Comparison of ENCODE assay signal across 23 cellular contexts in genomic region chr6:878179-878578, GRCh38.
DNase-seq lines count a peak whose midpoint lies in the region; FAIRE-seq and TF ChIP-seq lines count a peak whose summit lies in the region.
"Had no signal": no experiment of that assay in that cellular context is flagged by ENCODE, and none has a peak within 500 bp of the region (broad histone marks: within the 10 kb centered on the region; RNA-seq: fewer than 3 reads in every experiment).

No MANE protein-coding gene starts in this region.

- no peak overlapping the region for H2BK120ac ChIP-seq in H1 (replicated peaks; ENCODE audit: low read depth, low read length)

- BruUV-seq in mammary epithelial cell (replicated peaks; lab: Mats Ljungman, UMichigan), result no TSS peak

- no peak overlapping the region for H2BK15ac ChIP-seq in H1 (ENCODE audit: low read length)

- H3K14ac ChIP-seq in H1 (ENCODE audit: insufficient read length), result no peak overlapping the region

- H2AK5ac ChIP-seq in H1 (ENCODE audit: low read depth, low read length), result no peak overlapping the region

- WGBS in H1 (ENCODE audit: extremely low coverage in 1 of 2, insufficient coverage in 1 of 2, insufficient read length in 1 of 2, insufficient replicate concordance in 2 of 2, low coverage in 1 of 2, low lambda C conversion rate in 2 of 2, missing lambda C conversion rate in 1 of 2), 2 experiments, result 92% methylated on average over 11 of the region's 11 CpGs; no CpG with 5 or more reads in 1 of the 2 experiments
- 78 to 80% methylated on average over 11 of the region's 11 CpGs for WGBS in tibial nerve, 2 donors
- 87% methylated on average over 10 of the region's 11 CpGs for WGBS in mammary epithelial cell (ENCODE audit: low coverage, missing lambda C conversion rate)

- intact Hi-C loops in mammary epithelial cell (cut with micrococcal nuclease), result no loop called here

- TF ChIP-seq POLR2A in H1 (IDR thresholded peaks at IDR 0.05; ENCODE audit: control extremely low read depth in 1 of 2, low read depth in 2 of 2, low read length in 2 of 2) (no peak), tibial nerve (IDR thresholded peaks at IDR 0.05) (no peak)

- TF ChIP-seq RAD21 in H1 (IDR thresholded peaks at IDR 0.05 in 1 of 2, conservative IDR thresholded peaks at IDR 0.05 in 1 of 2; ENCODE audit: low read depth in 2 of 2, low read length in 2 of 2), result no peak

- TF ChIP-seq CTCF in H1 (IDR thresholded peaks at IDR 0.05; ENCODE audit: control extremely low read depth in 1 of 3, insufficient read depth in 1 of 3, low read depth in 1 of 3, low read length in 3 of 3) (no peak), tibial nerve (IDR thresholded peaks at IDR 0.05) (no peak), progenitor cell of endocrine pancreas (IDR thresholded peaks at IDR 0.05; ENCODE audit: unreplicated experiment) (no peak), mammary epithelial cell (conservative IDR thresholded peaks at IDR 0.05 in 1 of 2, IDR thresholded peaks at IDR 0.05 in 1 of 2; ENCODE audit: extremely low read depth in 1 of 2, insufficient read depth in 1 of 2, low read depth in 1 of 2, low read length in 2 of 2) (no peak)

- H3K4me3 Mint-ChIP-seq in progenitor cell of endocrine pancreas (ENCODE audit: low read depth), result no peak overlapping the region
- H3K4me3 Mint-ChIP-seq: CD8-positive, alpha-beta T cell had no signal

- DNase-seq in NOMO-1 (lab: John Stamatoyannopoulos, UW; ENCODE audit: unreplicated experiment in 2 of 2) (peak; percentile 14 to 23), NOMO-1 treated with dmso at 0.1 percent for 144 hours (lab: John Stamatoyannopoulos, UW; ENCODE audit: unreplicated experiment) (no peak), NOMO-1 treated with DMSO at 0.1 percent for 48 hours (lab: John Stamatoyannopoulos, UW; ENCODE audit: unreplicated experiment) (peak; percentile 4), H1 (ENCODE audit: low read depth in 1 of 2, low spot score in 2 of 2) (no peak), tibial nerve (ENCODE audit: low spot score in 2 of 2) (no peak), progenitor cell of endocrine pancreas (ENCODE audit: low spot score, unreplicated experiment) (no peak), T-helper 1 cell (no peak), mammary epithelial cell (no peak)
- DNase-seq: C1 segment of cervical spinal cord; CD8-positive, alpha-beta T cell; GOT3; KBM-7; MM.1S; NCI-H1694; NCI-H2081; NCI-H2171; NCI-H526; SHP77 treated with DMSO at 0.1 percent for 48 hours; SW 1271 had no signal

- H3K4ac ChIP-seq in H1 (replicated peaks; ENCODE audit: insufficient read length, low read depth, low read length), result no peak overlapping the region

- no peak overlapping the region for H2BK12ac ChIP-seq in H1 (ENCODE audit: low read depth, low read length)

- H2BK20ac ChIP-seq in H1 (ENCODE audit: low read length), result no peak overlapping the region

- H4K20me1 ChIP-seq in H1 (replicated peaks in 1 of 2; ENCODE audit: control insufficient read depth in 1 of 2, insufficient read depth in 2 of 2, low read length in 2 of 2) (no peaks in the 10 kb centered on the region), mammary epithelial cell (ENCODE audit: insufficient read depth, low read length) (no peaks in the 10 kb centered on the region)

- H3K27me3 ChIP-seq in H1 (replicated peaks in 1 of 4; ENCODE audit: control insufficient read depth in 3 of 4, extremely low read depth in 1 of 4, insufficient read depth in 3 of 4, low read length in 3 of 4) (no peaks in the 10 kb centered on the region), tibial nerve (no peaks in the 10 kb centered on the region), mammary epithelial cell (ENCODE audit: insufficient read depth, low read length) (no peaks in the 10 kb centered on the region)

- H3K36me3 Mint-ChIP-seq in progenitor cell of endocrine pancreas (ENCODE audit: insufficient read depth), result no peaks in the 10 kb centered on the region
- H3K36me3 Mint-ChIP-seq: CD8-positive, alpha-beta T cell had no signal

- no peak overlapping the region for H3K9ac ChIP-seq in H1 (replicated peaks in 1 of 4; ENCODE audit: extremely low read depth in 1 of 4, low read depth in 3 of 4, low read length in 3 of 4)
- no peak overlapping the region for H3K9ac ChIP-seq in mammary epithelial cell (ENCODE audit: insufficient read depth, low read length)

- no peak for FAIRE-seq in H1 (lab: Jason Lieb, UNC)
- FAIRE-seq: GM12891 had no signal

- no peak overlapping the region for H3K27ac Mint-ChIP-seq in progenitor cell of endocrine pancreas
- H3K27ac Mint-ChIP-seq: CD8-positive, alpha-beta T cell had no signal

- no peaks in the 10 kb centered on the region for H3K23me2 ChIP-seq in H1 (ENCODE audit: low read depth, low read length)

- no peak overlapping the region for H4K5ac ChIP-seq in H1 (ENCODE audit: insufficient read length, low read depth, low read length)

- H3K9me3 ChIP-seq in H1 (ENCODE audit: insufficient read depth in 2 of 2, low read depth in 1 of 2, low read length in 1 of 2) (no peaks in the 10 kb centered on the region), tibial nerve (no peaks in the 10 kb centered on the region), mammary epithelial cell (replicated peaks; ENCODE audit: insufficient read depth, low read length) (no peaks in the 10 kb centered on the region)

- no peaks in the 10 kb centered on the region for H3K79me1 ChIP-seq in H1 (ENCODE audit: low read depth, low read length)

- no peak overlapping the region for H2BK5ac ChIP-seq in H1 (ENCODE audit: low read depth, low read length)

- H3K23ac ChIP-seq in H1 (ENCODE audit: insufficient read length), result no peak overlapping the region

- H3K4me1 ChIP-seq in H1 (replicated peaks in 1 of 4; ENCODE audit: control insufficient read depth in 3 of 4, insufficient read depth in 4 of 4, low read length in 3 of 4) (peaks cover 0 to 3% (median 0%) of the 10 kb centered on the region in 4 experiments; a peak in 1 of 7 replicates), tibial nerve (no peaks in the 10 kb centered on the region), mammary epithelial cell (ENCODE audit: insufficient read depth, low read length) (no peaks in the 10 kb centered on the region)

- H3K4me3 ChIP-seq in H1 (ENCODE audit: extremely low read depth in 1 of 4, insufficient read depth in 2 of 4, low read depth in 3 of 4, low read length in 4 of 4) (no peak overlapping the region), tibial nerve (no peak overlapping the region), mammary epithelial cell (replicated peaks in 1 of 3; ENCODE audit: insufficient read depth in 1 of 3, low read depth in 2 of 3, low read length in 3 of 3) (no peak overlapping the region)
- H3K4me3 ChIP-seq: SK-N-MC had no signal

- no peak overlapping the region for H3K18ac ChIP-seq in H1 (ENCODE audit: extremely low read depth, low read length)

- CTCF ChIA-PET in H1 (lab: Charles Lee; ENCODE audit: partially characterized antibody), result no interaction called here
- CTCF ChIA-PET in mammary epithelial cell (lab: Charles Lee; ENCODE audit: low non-redundant PET), result no interaction called here

- H4K8ac ChIP-seq in H1 (ENCODE audit: extremely low read depth, insufficient read depth, low read length), result no peak overlapping the region

- H2AFZ ChIP-seq in H1 (ENCODE audit: low read length) (no peak overlapping the region), mammary epithelial cell (ENCODE audit: low read depth, low read length) (no peak overlapping the region)

- no peaks in the 10 kb centered on the region for H3K9me3 Mint-ChIP-seq in progenitor cell of endocrine pancreas (ENCODE audit: low read depth)
- H3K9me3 Mint-ChIP-seq: CD8-positive, alpha-beta T cell had no signal

- H3K79me2 ChIP-seq in H1 (ENCODE audit: control insufficient read depth in 1 of 2, insufficient read depth in 2 of 2, low read length in 2 of 2) (no peaks in the 10 kb centered on the region), mammary epithelial cell (ENCODE audit: insufficient read depth, low read length) (no peaks in the 10 kb centered on the region)

- no peak overlapping the region for H3K27ac ChIP-seq in H1 (ENCODE audit: low read depth, low read length)
- H3K27ac ChIP-seq in tibial nerve, result no peak overlapping the region
- no peak overlapping the region for H3K27ac ChIP-seq in mammary epithelial cell (ENCODE audit: insufficient read depth, low read depth, low read length)
- H3K27ac ChIP-seq: 22Rv1, RWPE1, SK-N-MC had no signal

- H3K27me3 Mint-ChIP-seq in progenitor cell of endocrine pancreas, result peaks cover 3% of the 10 kb centered on the region

- POLR2A ChIA-PET in H1 (lab: Charles Lee; ENCODE audit: partially characterized antibody), result no interaction called here

- H3K4me2 ChIP-seq in H1 (ENCODE audit: insufficient read depth in 1 of 2, low read depth in 2 of 2, low read length in 2 of 2) (no peak overlapping the region), mammary epithelial cell (ENCODE audit: insufficient read depth, low read depth, low read length) (no peak overlapping the region)

- no peaks in the 10 kb centered on the region for H3K36me3 ChIP-seq in H1 (ENCODE audit: control insufficient read depth in 2 of 4, insufficient read depth in 4 of 4, low read length in 3 of 4)
- H3K36me3 ChIP-seq in tibial nerve, result no peaks in the 10 kb centered on the region
- H3K36me3 ChIP-seq in mammary epithelial cell (ENCODE audit: insufficient read depth, low read length), result no peaks in the 10 kb centered on the region

- no peak overlapping the region for H4K91ac ChIP-seq in H1 (replicated peaks; ENCODE audit: insufficient read length, low read length)

- TF ChIP-seq EP300 in H1 (IDR thresholded peaks at IDR 0.05; ENCODE audit: borderline replicate concordance in 1 of 2, low read depth in 2 of 2, low read length in 2 of 2) (no peak), tibial nerve (IDR thresholded peaks at IDR 0.05) (no peak)

- H3K56ac ChIP-seq in H1 (replicated peaks; ENCODE audit: insufficient read length, low read depth, low read length), result no peak overlapping the region

- in situ Hi-C loops in mammary epithelial cell (cut with MboI; ENCODE audit: low sequenced_read_pairs in 2 of 2), result no loop called here

- dilution Hi-C loops in mammary epithelial cell (cut with HindIII; ENCODE audit: low sequenced_read_pairs), result no loop called here

- peaks cover 8% of the 10 kb centered on the region for H3K4me1 Mint-ChIP-seq in progenitor cell of endocrine pancreas (ENCODE audit: low read depth)

TF ChIP-seq in H1, 55 proteins besides CTCF, POLR2A, EP300 and RAD21 (continues in another document):
- TF ChIP-seq RNF2 (IDR thresholded peaks at IDR 0.05; ENCODE audit: borderline replicate concordance, low read depth, low read length, missing control alignments, poor library complexity, severe bottlenecking), result no peak
- TF ChIP-seq KDM4A (IDR thresholded peaks at IDR 0.05; ENCODE audit: low read depth, low read length, severe bottlenecking), result no peak
- TF ChIP-seq ATF3 (IDR thresholded peaks at IDR 0.05; ENCODE audit: insufficient read depth, low read depth, low read length), result no peak
- no peak for TF ChIP-seq HDAC6 (IDR thresholded peaks at IDR 0.05; ENCODE audit: low read depth, low read length)
- no peak for TF ChIP-seq KDM1A (IDR thresholded peaks at IDR 0.05; ENCODE audit: borderline replicate concordance, low read length)
- TF ChIP-seq GTF2F1 (IDR thresholded peaks at IDR 0.05; ENCODE audit: borderline replicate concordance, low read depth, low read length), result no peak

Comparison
In these comparisons a context has a peak if more than half of its experiments do, and no peak if none do; other contexts are left out.
1. DNase-seq: peak in NOMO-1 (2 of 2) and NOMO-1 treated with DMSO at 0.1 percent for 48 hours (single experiment); none in NOMO-1 treated with dmso at 0.1 percent for 144 hours (single experiment), H1 (0 of 2), tibial nerve (0 of 2), progenitor cell of endocrine pancreas (single experiment), T-helper 1 cell (0 of 5) and mammary epithelial cell (single experiment).